ENCODE assay signal across 9 cellular contexts in the genomic region with DNA sequence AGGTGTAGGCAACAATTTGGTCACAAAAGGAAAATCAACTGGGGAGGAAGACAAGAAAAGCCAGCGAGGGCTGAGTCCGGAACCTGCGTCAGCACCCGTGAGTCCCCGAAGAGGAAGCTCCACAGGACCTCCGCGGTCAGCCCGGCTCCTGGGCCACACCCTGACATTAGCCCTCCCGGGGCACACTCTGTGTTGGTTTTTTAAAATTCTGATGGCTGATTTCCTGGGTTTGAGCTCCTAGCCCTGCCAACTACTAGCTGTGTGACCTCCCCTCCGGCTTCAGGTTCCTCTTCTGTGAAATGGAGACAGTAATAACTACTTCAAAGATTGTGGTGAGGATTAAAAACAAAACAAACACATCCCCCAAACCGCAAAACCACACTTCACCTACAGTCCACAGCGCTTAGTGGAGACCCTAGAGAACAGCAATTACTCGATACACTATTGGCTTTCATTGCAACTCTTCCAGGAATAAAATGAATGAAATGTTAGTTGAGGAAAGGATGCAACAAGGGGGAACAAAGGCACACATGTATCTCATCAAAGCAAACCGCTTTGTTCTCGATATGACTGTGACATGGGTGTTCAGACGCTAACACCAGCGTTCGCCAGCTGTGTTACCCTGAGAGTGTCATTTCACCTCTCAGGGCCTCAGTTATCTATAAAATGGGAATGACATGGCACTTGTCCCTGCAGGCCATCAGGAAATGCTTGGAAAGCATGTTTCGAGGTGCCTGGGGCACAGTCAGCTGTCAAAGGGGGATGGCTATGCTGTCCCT. TPM values are rescaled to one million over a fixed set of nuclear protein-coding genes. Genes with fewer than 3 reads are reported as not detected.
DNase-seq lines count a peak whose midpoint lies in the region; ATAC-seq and TF ChIP-seq lines count a peak whose summit lies in the region.
"Had no signal": no experiment of that assay in that cellular context is flagged by ENCODE, and none has a peak within 500 bp of the region (broad histone marks: within the 10 kb centered on the region; RNA-seq: fewer than 3 reads in every experiment).

No MANE protein-coding gene starts in this region.

- CTCF ChIA-PET in Calu3 (lab: Charles Lee), result interaction anchor here (0.6 to 2.0 kb wide), 8 partner anchors 19 to 569 kb away, joined by 3 to 7 read pairs (median 4); no protein-coding TSS in a partner anchor

- ATAC-seq in GM18502 (IDR thresholded peaks at IDR 0.05; ENCODE audit: poor library complexity, unreplicated experiment), result peak; percentile 62
- ATAC-seq in HG02588 (IDR thresholded peaks at IDR 0.05; ENCODE audit: unreplicated experiment), result peak; percentile 52
- peak; percentile 80 for ATAC-seq in activated T-helper 17 cell treated with anti-CD3 and anti-CD28 coated beads, Interleukin-2, amount 50 U/mL, for 72 hours (replicated peaks)
- ATAC-seq in naive B cell (ENCODE audit: low read depth in 2 of 2), result peak; percentile 69

- DNase-seq in NB4 (ENCODE audit: low read depth), result peak; percentile 89
- DNase-seq in naive B cell, result peak; percentile 90
- no peak for DNase-seq in NCI-H146 (lab: John Stamatoyannopoulos, UW)
- DNase-seq in HUDEP-2 (lab: John Stamatoyannopoulos, UW; ENCODE audit: unreplicated experiment in 76 of 76), result no peak
- DNase-seq in Calu3, result no peak
- DNase-seq: IMR-90 had no signal

- H3K27ac Mint-ChIP-seq in activated T-helper 17 cell treated with anti-CD3 and anti-CD28 coated beads, Interleukin-2, amount 50 U/mL, for 72 hours, result peak overlapping the region; percentile 88
- peak overlapping the region; percentile 97 to 99 (median 98) for H3K27ac Mint-ChIP-seq in naive B cell
- no peak overlapping the region for H3K27ac Mint-ChIP-seq in Calu3 (ENCODE audit: unreplicated experiment)

- no peaks in the 10 kb centered on the region for H3K27me3 Mint-ChIP-seq in activated T-helper 17 cell treated with anti-CD3 and anti-CD28 coated beads, Interleukin-2, amount 50 U/mL, for 72 hours
- H3K27me3 Mint-ChIP-seq in naive B cell (no peaks in the 10 kb centered on the region), Calu3 (ENCODE audit: unreplicated experiment) (no peaks in the 10 kb centered on the region)

- intact Hi-C loops in Calu3 (cut with micrococcal nuclease; ENCODE audit: unreplicated experiment), result loop anchor here (5.0 kb wide), 1 partner anchor 398 kb away; no protein-coding TSS in a partner anchor

- no peak overlapping the region for H3K4me3 ChIP-seq in NB4 (ENCODE audit: low read depth, low read length)

- no peak for TF ChIP-seq POLR2A in NB4 (IDR thresholded peaks at IDR 0.05; ENCODE audit: extremely low read depth, insufficient read length)

- no peak for TF ChIP-seq CTCF in NB4 (IDR thresholded peaks at IDR 0.05; ENCODE audit: low read depth, low read length)
- no peak for TF ChIP-seq CTCF in Calu3 (IDR thresholded peaks at IDR 0.05; ENCODE audit: unreplicated experiment)

- H3K4me3 Mint-ChIP-seq in activated T-helper 17 cell treated with anti-CD3 and anti-CD28 coated beads, Interleukin-2, amount 50 U/mL, for 72 hours, result peak overlapping the region; percentile 83
- H3K4me3 Mint-ChIP-seq in naive B cell (peak overlapping the region; percentile 82 to 95 (median 93)), Calu3 (ENCODE audit: low read depth, unreplicated experiment) (no peak overlapping the region)

- H3K9me3 Mint-ChIP-seq in activated T-helper 17 cell treated with anti-CD3 and anti-CD28 coated beads, Interleukin-2, amount 50 U/mL, for 72 hours, result no peaks in the 10 kb centered on the region
- H3K9me3 Mint-ChIP-seq in naive B cell, result peaks cover 0 to 2% (median 0%) of the 10 kb centered on the region in 7 donors
- H3K9me3 Mint-ChIP-seq in Calu3 (ENCODE audit: low read depth, unreplicated experiment), result no peaks in the 10 kb centered on the region

- peaks cover 41% of the 10 kb centered on the region for H3K4me1 Mint-ChIP-seq in activated T-helper 17 cell treated with anti-CD3 and anti-CD28 coated beads, Interleukin-2, amount 50 U/mL, for 72 hours
- H3K4me1 Mint-ChIP-seq in naive B cell, result peaks cover 42 to 66% (median 63%) of the 10 kb centered on the region in 3 donors
- H3K4me1 Mint-ChIP-seq in Calu3 (ENCODE audit: low read depth, unreplicated experiment), result peaks cover 53% of the 10 kb centered on the region

- BruUV-seq in Calu3 (replicated peaks; lab: Mats Ljungman, UMichigan), result no TSS peak

- peaks cover 5% of the 10 kb centered on the region for H3K36me3 Mint-ChIP-seq in activated T-helper 17 cell treated with anti-CD3 and anti-CD28 coated beads, Interleukin-2, amount 50 U/mL, for 72 hours (ENCODE audit: low read depth)
- H3K36me3 Mint-ChIP-seq in naive B cell (peaks cover 0 to 14% of the 10 kb centered on the region in 2 donors), Calu3 (ENCODE audit: insufficient read depth, unreplicated experiment) (peaks cover 11% of the 10 kb centered on the region)

RNA-seq across cellular contexts. Expression of a gene that starts 1.0 kb away (rescaled TPM):
- 1 to 10 TPM; 1.0 to 1.7 TPM for total RNA-seq in activated T-helper 17 cell treated with anti-CD3 and anti-CD28 coated beads, Interleukin-2, amount 50 U/mL, for 72 hours
- polyA plus RNA-seq in naive B cell (ENCODE audit: low read depth in 6 of 6), result 10 to 100 TPM in 5 of 6 donors, 1 to 10 TPM in 1; 7.6 to 24.1 (median 15.5) TPM
- 2.9 and 12.5 TPM in 2 replicates for total RNA-seq in Calu3 (2022)
- total RNA-seq: IMR-90 had no signal
- polyA plus RNA-seq: IMR-90 had no signal

RNA-seq across cellular contexts. Expression of a gene that starts 58.3 kb away (rescaled TPM):
- total RNA-seq in activated T-helper 17 cell treated with anti-CD3 and anti-CD28 coated beads, Interleukin-2, amount 50 U/mL, for 72 hours, result not detected
- not detected for polyA plus RNA-seq in naive B cell (ENCODE audit: low read depth in 6 of 6)
- 0.12 and 0.19 TPM in 2 replicates for total RNA-seq in Calu3 (2022)
- total RNA-seq: IMR-90 had no signal
- polyA plus RNA-seq: IMR-90 had no signal

Comparison
In these comparisons a context has a peak if more than half of its experiments do, and no peak if none do; other contexts are left out.
1. DNase-seq: peak in NB4 (single experiment) and naive B cell (single experiment); none in NCI-H146 (single experiment), HUDEP-2 (0 of 76) and Calu3 (single experiment).
2. Peak in every context shown above with its lines, with median percentiles within 50 percentile points of each other: ATAC-seq.